ENCODE assay signal across 9 cellular contexts in the genomic region with DNA sequence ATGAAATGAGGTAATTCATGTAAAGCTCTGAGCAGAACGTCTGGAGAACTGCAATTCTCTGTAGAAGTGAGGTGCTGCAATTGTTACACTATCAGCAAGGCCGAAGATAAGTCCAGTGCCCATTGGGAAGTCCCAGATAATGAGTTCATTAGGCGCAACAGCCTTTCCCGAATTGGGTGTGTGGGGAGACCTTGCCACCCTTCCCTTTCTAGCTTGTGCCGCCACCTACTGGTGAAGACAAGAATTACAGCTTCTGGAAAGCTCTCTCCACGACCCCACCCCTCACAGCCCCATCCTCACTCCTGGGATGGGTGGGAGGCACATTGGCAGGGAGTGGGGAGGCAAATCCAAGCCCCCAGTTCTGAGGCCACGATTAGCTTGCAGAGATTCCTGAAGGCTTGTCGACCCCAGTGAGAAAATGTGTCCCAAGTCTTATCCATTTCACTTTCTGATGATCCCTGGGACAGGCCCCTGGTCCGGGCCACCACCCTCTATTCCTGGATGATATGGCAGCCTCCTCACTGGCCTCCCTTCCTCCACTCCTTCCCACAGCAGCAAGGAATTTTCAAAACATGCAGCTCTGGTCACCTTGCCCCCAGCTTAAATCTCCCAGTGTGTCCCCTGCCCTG. TPM values are rescaled to one million over a fixed set of nuclear protein-coding genes. Genes with fewer than 3 reads are reported as not detected.
DNase-seq lines count a peak whose midpoint lies in the region; ATAC-seq, FAIRE-seq and TF ChIP-seq lines count a peak whose summit lies in the region.
"Had no signal": no experiment of that assay in that cellular context is flagged by ENCODE, and none has a peak within 500 bp of the region (broad histone marks: within the 10 kb centered on the region; RNA-seq: fewer than 3 reads in every experiment).

No MANE protein-coding gene starts in this region.

- no peak overlapping the region for H3K27ac ChIP-seq in A549

- H3K9me3 Mint-ChIP-seq in activated CD4-positive, alpha-beta T cell treated with anti-CD3 and anti-CD28 coated beads, Interleukin-2, amount 10 ng/mL, durations not matched to agents 24 days and 14 days: no peaks in the 10 kb centered on the region

- intact Hi-C loops in activated CD4-positive, alpha-beta T cell treated with anti-CD3 and anti-CD28 coated beads, Interleukin-2, amount 10 ng/mL, durations not matched to agents 24 days and 14 days (cut with micrococcal nuclease): loop anchor here (1.0 to 5.0 kb wide), 3 partner anchors 62 to 323 kb away; a partner anchor contains a TSS
- intact Hi-C loops in lower leg skin (cut with DNase I; ENCODE audit: low total_unique reads): loop anchor here (5.0 kb wide), 1 partner anchor 63 kb away; no protein-coding TSS in a partner anchor

- ATAC-seq in A549: peak; percentile 57 to 90
- no peak for ATAC-seq in GM19395 (IDR thresholded peaks at IDR 0.05; ENCODE audit: unreplicated experiment)

- TF ChIP-seq POLR2A in A549 (IDR thresholded peaks at IDR 0.05; ENCODE audit: low read length): no peak
- TF ChIP-seq POLR2A in GM12891 (IDR thresholded peaks at IDR 0.05; ENCODE audit: low read depth, low read length): no peak
- TF ChIP-seq POLR2A in lower leg skin (IDR thresholded peaks at IDR 0.05): no peak

- no peak for TF ChIP-seq EP300 in A549 (IDR thresholded peaks at IDR 0.05)

- no peaks in the 10 kb centered on the region for H3K4me1 Mint-ChIP-seq in activated CD4-positive, alpha-beta T cell treated with anti-CD3 and anti-CD28 coated beads, Interleukin-2, amount 10 ng/mL, durations not matched to agents 24 days and 14 days

- CTCF ChIA-PET in A549 (lab: Yijun Ruan, JAX): interaction anchor here (0.6 to 9.7 kb wide), 33 partner anchors 9 to 1224 kb away, joined by 3 to 126 read pairs (median 5); a partner anchor contains a TSS

- peak; percentile 27 to 36 for DNase-seq in A549 (ENCODE audit: low read depth in 1 of 2, low spot score in 1 of 2)
- DNase-seq in GM12891 (ENCODE audit: insufficient read length, low spot score): peak; percentile 59
- peak; percentile 4 for DNase-seq in NCI-H2107 treated with DMSO at 0.1 percent for 48 hours (lab: John Stamatoyannopoulos, UW; ENCODE audit: unreplicated experiment)
- DNase-seq in activated CD4-positive, alpha-beta T cell treated with anti-CD3 and anti-CD28 coated beads, Interleukin-2, amount 10 ng/mL, durations not matched to agents 24 days and 14 days: peak; percentile 89
- DNase-seq in dermis blood vessel endothelial cell: peak; percentile 84
- peak; percentile 65 to 92 for DNase-seq in lower leg skin (ENCODE audit: low spot score in 2 of 2)
- peak; percentile 49 for DNase-seq in stimulated activated CD8-positive, alpha-beta memory T cell treated with anti-CD3 and anti-CD28 coated beads, Interleukin-12 subunit alpha, Interleukin-12 subunit beta, amount 100 ng/mL, for 1 hour (ENCODE audit: low read depth)

- H3K27ac Mint-ChIP-seq in activated CD4-positive, alpha-beta T cell treated with anti-CD3 and anti-CD28 coated beads, Interleukin-2, amount 10 ng/mL, durations not matched to agents 24 days and 14 days: no peak overlapping the region

- peak; percentile 64 for TF ChIP-seq CTCF in A549 (IDR thresholded peaks at IDR 0.05)
- peak in 1 of 3 donors; percentile 89 for TF ChIP-seq CTCF in lower leg skin (IDR thresholded peaks at IDR 0.05)

- H3K4me3 ChIP-seq in A549: no peak overlapping the region
- H3K4me3 ChIP-seq in lower leg skin (ENCODE audit: low read depth, poor library complexity, severe bottlenecking): no peak overlapping the region

- H3K4me1 ChIP-seq in A549: no peaks in the 10 kb centered on the region

- peaks cover 5% of the 10 kb centered on the region for H3K27me3 Mint-ChIP-seq in activated CD4-positive, alpha-beta T cell treated with anti-CD3 and anti-CD28 coated beads, Interleukin-2, amount 10 ng/mL, durations not matched to agents 24 days and 14 days

- FAIRE-seq in A549 (lab: Jason Lieb, UNC) (no peak), GM12891 (lab: Jason Lieb, UNC) (peak; percentile 76)

- H3K9me3 ChIP-seq in A549: no peaks in the 10 kb centered on the region

- no peaks in the 10 kb centered on the region for H3K36me3 Mint-ChIP-seq in activated CD4-positive, alpha-beta T cell treated with anti-CD3 and anti-CD28 coated beads, Interleukin-2, amount 10 ng/mL, durations not matched to agents 24 days and 14 days (ENCODE audit: low read depth)

- WGBS in A549 (ENCODE audit: missing lambda C conversion rate): 23% methylated on average over 5 of the region's 9 CpGs
- WGBS in lower leg skin, 2 donors: 9 to 13% methylated on average over 9 of the region's 9 CpGs

- POLR2A ChIA-PET in A549 (lab: Yijun Ruan, JAX): no interaction called here

- H3K4me2 ChIP-seq in A549: no peak overlapping the region

- H3K4me3 Mint-ChIP-seq in activated CD4-positive, alpha-beta T cell treated with anti-CD3 and anti-CD28 coated beads, Interleukin-2, amount 10 ng/mL, durations not matched to agents 24 days and 14 days: no peak overlapping the region

- TF ChIP-seq RAD21 in A549 (conservative IDR thresholded peaks at IDR 0.05 in 1 of 2, IDR thresholded peaks at IDR 0.05 in 1 of 2): peak; percentile 81 to 84

TF ChIP-seq in A549, 52 proteins besides CTCF, POLR2A, EP300 and RAD21:
- TF ChIP-seq NR3C1 (IDR thresholded peaks at IDR 0.05): no peak
- peak; percentile 75 for TF ChIP-seq SMC3 (IDR thresholded peaks at IDR 0.05)

TF ChIP-seq in GM12891, 5 proteins besides CTCF, POLR2A, EP300 and RAD21:
- TF ChIP-seq POU2F2 (IDR thresholded peaks at IDR 0.05; ENCODE audit: low read depth, low read length) (no peak), POLR2AphosphoS5 (IDR thresholded peaks at IDR 0.05; ENCODE audit: low read depth, low read length) (no peak), TAF1 (IDR thresholded peaks at IDR 0.05; ENCODE audit: low read depth, low read length) (no peak), SPI1 (IDR thresholded peaks at IDR 0.05; ENCODE audit: low read depth, low read length) (no peak), PAX5 (IDR thresholded peaks at IDR 0.05; ENCODE audit: insufficient read depth, low read length, severe bottlenecking) (no peak)

RNA-seq across cellular contexts. Expression of a gene that starts 36.4 kb away (rescaled TPM):
- polyA plus RNA-seq in A549 (2011; rRNA removed) (not detected in 2 replicates), A549 (2017; fragmentation: RNase III; extraction: RNeasy Plus Mini Kit Qiagen cat#74134 plus additional on column Dnase treatment) (not detected in 3 replicates)
- not detected in 2 replicates for polyA plus RNA-seq in A549 (2012; cell fraction: cytosol; rRNA removed)
- polyA plus RNA-seq in A549 (2012; cell fraction: nucleus; rRNA removed): not detected in 2 replicates
- not detected in 2 replicates for polyA minus RNA-seq in A549 (2011; rRNA and poly(A)+ RNA removed)
- polyA plus RNA-seq in GM12891 (2012; ENCODE audit: low read depth, missing spikeins): not detected
- total RNA-seq in activated CD4-positive, alpha-beta T cell treated with anti-CD3 and anti-CD28 coated beads, Interleukin-2, amount 10 ng/mL, durations not matched to agents 24 days and 14 days: not detected in 2 replicates
- total RNA-seq in dermis blood vessel endothelial cell (0.51 TPM in 1 of 2 replicates, not detected in the other), lower leg skin (1 to 10 TPM in 3 of 4 donors, not detected in 1; 3.7 to 3.8 (median 3.8) TPM)
- total RNA-seq: temporal lobe had no signal

RNA-seq across cellular contexts. Expression of a gene that starts 53.0 kb away (rescaled TPM):
- polyA plus RNA-seq in A549 (2011; rRNA removed) (0.03 and 0.04 TPM in 2 replicates), A549 (2017; fragmentation: RNase III; extraction: RNeasy Plus Mini Kit Qiagen cat#74134 plus additional on column Dnase treatment) (not detected in 3 replicates)
- polyA plus RNA-seq in A549 (2012; cell fraction: cytosol; rRNA removed): 0.01 and 0.03 TPM in 2 replicates
- polyA plus RNA-seq in A549 (2012; cell fraction: nucleus; rRNA removed): 0.01 and 0.05 TPM in 2 replicates
- not detected in 2 replicates for polyA minus RNA-seq in A549 (2011; rRNA and poly(A)+ RNA removed)
- not detected for polyA plus RNA-seq in GM12891 (2012; ENCODE audit: low read depth, missing spikeins)
- not detected in 2 replicates for total RNA-seq in activated CD4-positive, alpha-beta T cell treated with anti-CD3 and anti-CD28 coated beads, Interleukin-2, amount 10 ng/mL, durations not matched to agents 24 days and 14 days
- total RNA-seq in dermis blood vessel endothelial cell (2.9 and 9.3 TPM in 2 replicates), lower leg skin (10 to 100 TPM in 3 of 4 donors, 1 to 10 TPM in 1; 9.2 to 52.5 (median 16.9) TPM)

Comparison
In these comparisons a context has a peak if more than half of its experiments do, and no peak if none do; other contexts are left out.
1. DNase-seq: peak in every context shown above with its lines; median percentile 89 in activated CD4-positive, alpha-beta T cell treated with anti-CD3 and anti-CD28 coated beads, Interleukin-2, amount 10 ng/mL, durations not matched to agents 24 days and 14 days; 84 in dermis blood vessel endothelial cell; 78 in lower leg skin; 59 in GM12891; 49 in stimulated activated CD8-positive, alpha-beta memory T cell treated with anti-CD3 and anti-CD28 coated beads, Interleukin-12 subunit alpha, Interleukin-12 subunit beta, amount 100 ng/mL, for 1 hour; 32 in A549; 4 in NCI-H2107 treated with DMSO at 0.1 percent for 48 hours.